Comparison of ENCODE assay signal across 9 cellular contexts in the genomic region with DNA sequence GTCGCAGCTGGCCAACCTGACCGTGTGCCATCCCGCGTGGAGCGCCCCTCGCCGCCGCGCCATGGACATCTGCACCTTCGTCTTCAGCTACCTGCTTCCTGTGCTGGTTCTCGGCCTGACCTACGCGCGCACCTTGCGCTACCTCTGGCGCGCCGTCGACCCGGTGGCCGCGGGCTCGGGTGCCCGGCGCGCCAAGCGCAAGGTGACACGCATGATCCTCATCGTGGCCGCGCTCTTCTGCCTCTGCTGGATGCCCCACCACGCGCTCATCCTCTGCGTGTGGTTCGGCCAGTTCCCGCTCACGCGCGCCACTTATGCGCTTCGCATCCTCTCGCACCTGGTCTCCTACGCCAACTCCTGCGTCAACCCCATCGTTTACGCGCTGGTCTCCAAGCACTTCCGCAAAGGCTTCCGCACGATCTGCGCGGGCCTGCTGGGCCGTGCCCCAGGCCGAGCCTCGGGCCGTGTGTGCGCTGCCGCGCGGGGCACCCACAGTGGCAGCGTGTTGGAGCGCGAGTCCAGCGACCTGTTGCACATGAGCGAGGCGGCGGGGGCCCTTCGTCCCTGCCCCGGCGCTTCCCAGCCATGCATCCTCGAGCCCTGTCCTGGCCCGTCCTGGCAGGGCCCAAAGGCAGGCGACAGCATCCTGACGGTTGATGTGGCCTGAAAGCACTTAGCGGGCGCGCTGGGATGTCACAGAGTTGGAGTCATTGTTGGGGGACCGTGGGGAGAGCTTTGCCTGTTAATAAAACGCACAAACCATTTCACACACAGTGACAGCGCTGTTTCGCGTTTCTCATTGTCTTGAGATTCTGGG. TPM values are rescaled to one million over a fixed set of nuclear protein-coding genes. Genes with fewer than 3 reads are reported as not detected.
DNase-seq lines count a peak whose midpoint lies in the region; ATAC-seq lines count a peak whose summit lies in the region.
"Had no signal": no experiment of that assay in that cellular context is flagged by ENCODE, and none has a peak within 500 bp of the region (broad histone marks: within the 10 kb centered on the region; RNA-seq: fewer than 3 reads in every experiment).

No MANE protein-coding gene starts in this region.

- peaks cover 12% of the 10 kb centered on the region for H3K4me1 Mint-ChIP-seq in activated T-helper 2 cell treated with anti-CD3 and anti-CD28 coated beads, Interferon-gamma antibody, Interleukin-2, Interleukin-4, amounts not matched to agents 10 μg/mL and 5 μg/mL and 100 μg/mL, durations not matched to agents 14 hours and 24 hours and 36 hours (ENCODE audit: low read depth)

- DNase-seq in stimulated activated CD4-positive, alpha-beta T cell treated with anti-CD3 and anti-CD28 coated beads, Interleukin-1b, Interleukin-23, amount 100 ng/mL, for 48 hours: peak; percentile 39
- no peak for DNase-seq in stimulated activated CD4-positive, alpha-beta T cell treated with anti-CD3 and anti-CD28 coated beads, Interleukin-2, amount 100 ng/mL, for 48 hours
- DNase-seq in activated T-helper 2 cell treated with anti-CD3 and anti-CD28 coated beads, Interferon-gamma antibody, Interleukin-2, Interleukin-4, amounts not matched to agents 10 μg/mL and 5 μg/mL and 100 μg/mL, durations not matched to agents 14 hours and 24 hours and 36 hours (ENCODE audit: low spot score): peak; percentile 34
- DNase-seq in iPS-NIHi11 (ENCODE audit: low spot score) (peak; percentile 43), HT-29 (ENCODE audit: low spot score) (no peak), superior temporal gyrus (ENCODE audit: extremely low spot score) (no peak), SK-N-DZ (ENCODE audit: low spot score) (no peak)
- DNase-seq: SW 1271 had no signal

- intact Hi-C loops in activated T-helper 2 cell treated with anti-CD3 and anti-CD28 coated beads, Interferon-gamma antibody, Interleukin-2, Interleukin-4, amounts not matched to agents 10 μg/mL and 5 μg/mL and 100 μg/mL, durations not matched to agents 14 hours and 24 hours and 36 hours (cut with micrococcal nuclease): loop anchor here (10.0 kb wide), 1 partner anchor 292 kb away; a partner anchor contains a TSS

- peaks cover 13% of the 10 kb centered on the region for H3K36me3 Mint-ChIP-seq in activated T-helper 2 cell treated with anti-CD3 and anti-CD28 coated beads, Interferon-gamma antibody, Interleukin-2, Interleukin-4, amounts not matched to agents 10 μg/mL and 5 μg/mL and 100 μg/mL, durations not matched to agents 14 hours and 24 hours and 36 hours (ENCODE audit: low read depth)

- no peaks in the 10 kb centered on the region for H3K9me3 Mint-ChIP-seq in activated T-helper 2 cell treated with anti-CD3 and anti-CD28 coated beads, Interferon-gamma antibody, Interleukin-2, Interleukin-4, amounts not matched to agents 10 μg/mL and 5 μg/mL and 100 μg/mL, durations not matched to agents 14 hours and 24 hours and 36 hours

- H3K4me3 Mint-ChIP-seq in activated T-helper 2 cell treated with anti-CD3 and anti-CD28 coated beads, Interferon-gamma antibody, Interleukin-2, Interleukin-4, amounts not matched to agents 10 μg/mL and 5 μg/mL and 100 μg/mL, durations not matched to agents 14 hours and 24 hours and 36 hours (ENCODE audit: low read depth): peak overlapping the region; percentile 73

- ATAC-seq in GM21619 (IDR thresholded peaks at IDR 0.05; ENCODE audit: unreplicated experiment): no peak

- peaks cover 50% of the 10 kb centered on the region for H3K27me3 Mint-ChIP-seq in activated T-helper 2 cell treated with anti-CD3 and anti-CD28 coated beads, Interferon-gamma antibody, Interleukin-2, Interleukin-4, amounts not matched to agents 10 μg/mL and 5 μg/mL and 100 μg/mL, durations not matched to agents 14 hours and 24 hours and 36 hours (ENCODE audit: low read depth)

- no peak overlapping the region for H3K27ac Mint-ChIP-seq in activated T-helper 2 cell treated with anti-CD3 and anti-CD28 coated beads, Interferon-gamma antibody, Interleukin-2, Interleukin-4, amounts not matched to agents 10 μg/mL and 5 μg/mL and 100 μg/mL, durations not matched to agents 14 hours and 24 hours and 36 hours

RNA-seq across cellular contexts. Expression of a gene that starts 2.0 kb away (rescaled TPM):
- 10.3 and 14.1 TPM in 2 replicates for total RNA-seq in activated T-helper 2 cell treated with anti-CD3 and anti-CD28 coated beads, Interferon-gamma antibody, Interleukin-2, Interleukin-4, amounts not matched to agents 10 μg/mL and 5 μg/mL and 100 μg/mL, durations not matched to agents 14 hours and 24 hours and 36 hours
- total RNA-seq in HT-29 (2014; rRNA removed; shearing (Covaris generic)): not detected in 2 replicates
- polyA plus RNA-seq in SK-N-DZ (2014; cell fraction: cytosol; rRNA removed): not detected in 2 replicates
- polyA plus RNA-seq in SK-N-DZ (2014; cell fraction: nucleus; rRNA removed): 0.17 and 1.3 TPM in 2 replicates

RNA-seq across cellular contexts. Expression of a gene that starts 2.4 kb away (rescaled TPM):
- total RNA-seq in activated T-helper 2 cell treated with anti-CD3 and anti-CD28 coated beads, Interferon-gamma antibody, Interleukin-2, Interleukin-4, amounts not matched to agents 10 μg/mL and 5 μg/mL and 100 μg/mL, durations not matched to agents 14 hours and 24 hours and 36 hours: 10.7 and 14.5 TPM in 2 replicates
- total RNA-seq in HT-29 (2014; rRNA removed; shearing (Covaris generic)): 1.1 and 2.1 TPM in 2 replicates
- 0.71 TPM in 1 of 2 replicates, not detected in the other for polyA plus RNA-seq in SK-N-DZ (2014; cell fraction: cytosol; rRNA removed)
- polyA plus RNA-seq in SK-N-DZ (2014; cell fraction: nucleus; rRNA removed): 0.14 TPM in 1 of 2 replicates, not detected in the other

RNA-seq across cellular contexts. Expression of a gene that starts 4.7 kb away (rescaled TPM):
- total RNA-seq in activated T-helper 2 cell treated with anti-CD3 and anti-CD28 coated beads, Interferon-gamma antibody, Interleukin-2, Interleukin-4, amounts not matched to agents 10 μg/mL and 5 μg/mL and 100 μg/mL, durations not matched to agents 14 hours and 24 hours and 36 hours: 188 and 194 TPM in 2 replicates
- total RNA-seq in HT-29 (2014; rRNA removed; shearing (Covaris generic)): 21.3 and 23.9 TPM in 2 replicates
- 31.3 and 32.5 TPM in 2 replicates for polyA plus RNA-seq in SK-N-DZ (2014; cell fraction: cytosol; rRNA removed)
- polyA plus RNA-seq in SK-N-DZ (2014; cell fraction: nucleus; rRNA removed): 29.9 and 44.1 TPM in 2 replicates

RNA-seq across cellular contexts. Expression of a gene that starts 26.6 kb away (rescaled TPM):
- total RNA-seq in activated T-helper 2 cell treated with anti-CD3 and anti-CD28 coated beads, Interferon-gamma antibody, Interleukin-2, Interleukin-4, amounts not matched to agents 10 μg/mL and 5 μg/mL and 100 μg/mL, durations not matched to agents 14 hours and 24 hours and 36 hours: 103 and 110 TPM in 2 replicates
- 97.6 and 99.4 TPM in 2 replicates for total RNA-seq in HT-29 (2014; rRNA removed; shearing (Covaris generic))
- polyA plus RNA-seq in SK-N-DZ (2014; cell fraction: cytosol; rRNA removed): 57.8 and 63.1 TPM in 2 replicates
- polyA plus RNA-seq in SK-N-DZ (2014; cell fraction: nucleus; rRNA removed): 161 and 177 TPM in 2 replicates

RNA-seq across cellular contexts. Expression of a gene that starts 49.9 kb away (rescaled TPM):
- 0.02 TPM in 1 of 2 replicates, not detected in the other for total RNA-seq in activated T-helper 2 cell treated with anti-CD3 and anti-CD28 coated beads, Interferon-gamma antibody, Interleukin-2, Interleukin-4, amounts not matched to agents 10 μg/mL and 5 μg/mL and 100 μg/mL, durations not matched to agents 14 hours and 24 hours and 36 hours
- total RNA-seq in HT-29 (2014; rRNA removed; shearing (Covaris generic)): 40.1 and 42.1 TPM in 2 replicates
- polyA plus RNA-seq in SK-N-DZ (2014; cell fraction: cytosol; rRNA removed): 0.95 and 1.2 TPM in 2 replicates
- 2.9 and 3.9 TPM in 2 replicates for polyA plus RNA-seq in SK-N-DZ (2014; cell fraction: nucleus; rRNA removed)

Comparison
In these comparisons a context has a peak if more than half of its experiments do, and no peak if none do; other contexts are left out.
1. DNase-seq: peak in stimulated activated CD4-positive, alpha-beta T cell treated with anti-CD3 and anti-CD28 coated beads, Interleukin-1b, Interleukin-23, amount 100 ng/mL, for 48 hours (single experiment), activated T-helper 2 cell treated with anti-CD3 and anti-CD28 coated beads, Interferon-gamma antibody, Interleukin-2, Interleukin-4, amounts not matched to agents 10 μg/mL and 5 μg/mL and 100 μg/mL, durations not matched to agents 14 hours and 24 hours and 36 hours (single experiment) and iPS-NIHi11 (single experiment); none in stimulated activated CD4-positive, alpha-beta T cell treated with anti-CD3 and anti-CD28 coated beads, Interleukin-2, amount 100 ng/mL, for 48 hours (0 of 2), HT-29 (single experiment), superior temporal gyrus (single experiment) and SK-N-DZ (single experiment).
2. RNA of a gene that starts 2.0 kb away (total RNA-seq): 10.3 to 14.1 TPM in activated T-helper 2 cell treated with anti-CD3 and anti-CD28 coated beads, Interferon-gamma antibody, Interleukin-2, Interleukin-4, amounts not matched to agents 10 μg/mL and 5 μg/mL and 100 μg/mL, durations not matched to agents 14 hours and 24 hours and 36 hours; not detected in HT-29; every median in the first group is over 10 times any median in the second.